ENCODE assay signal across 24 cellular contexts in genomic region chr18:55453186-55453585, GRCh38.
DNase-seq lines count a peak whose midpoint lies in the region; ATAC-seq, FAIRE-seq and TF ChIP-seq lines count a peak whose summit lies in the region.
"Had no signal": no experiment of that assay in that cellular context is flagged by ENCODE, and none has a peak within 500 bp of the region (broad histone marks: within the 10 kb centered on the region; RNA-seq: fewer than 3 reads in every experiment).

No MANE protein-coding gene starts in this region.

- no peaks in the 10 kb centered on the region for H3F3A ChIP-seq in GM23338 (replicated peaks; ENCODE audit: low read depth)

- WGBS in trophoblast cell (ENCODE audit: extremely low coverage, insufficient coverage, insufficient read length) = no CpG with 5 or more reads among the region's 1 CpG

- no peak for DNase-seq in D721Med (ENCODE audit: insufficient read length, low spot score)
- DNase-seq in GM23338 (ENCODE audit: low spot score) = no peak
- no peak for DNase-seq in RWPE1 (ENCODE audit: low spot score)
- no peak for DNase-seq in trophoblast cell
- DNase-seq: CD4-positive, alpha-beta T cell; COR-L47; GF-D8; H7; MM.1S; NCI-H1694 treated with DMSO at 0.1 percent for 48 hours; NCI-H2081; NCI-H226; NCI-H510A; NCI-H69; PC-9; SHP77; T-cell had no signal

- no peak overlapping the region for H2BK120ac ChIP-seq in trophoblast cell (ENCODE audit: insufficient read depth, low read length, poor library complexity)

- TF ChIP-seq CTCF in D721Med (IDR thresholded peaks at IDR 0.05; ENCODE audit: insufficient read depth, missing control alignments) (no peak), GM23338 (conservative IDR thresholded peaks at IDR 0.05; ENCODE audit: low read depth in 2 of 2) (no peak), RWPE1 (conservative IDR thresholded peaks at IDR 0.05; ENCODE audit: low read depth) (no peak)

- no peak overlapping the region for H3K23ac ChIP-seq in trophoblast cell (ENCODE audit: low read length)

- H3K36me3 ChIP-seq in GM23338 (ENCODE audit: insufficient read depth) (no peaks in the 10 kb centered on the region), trophoblast cell (ENCODE audit: control insufficient read depth in 1 of 2, insufficient read depth in 2 of 2, low read length in 2 of 2) (peaks cover 2 to 5% of the 10 kb centered on the region in 2 experiments)

- H3K4me3 Mint-ChIP-seq in GM23338 = no peak overlapping the region
- H3K4me3 Mint-ChIP-seq: CD4-positive, alpha-beta T cell; T-cell had no signal

- H3K79me1 ChIP-seq in trophoblast cell (ENCODE audit: low read length) = no peaks in the 10 kb centered on the region

- CTCF ChIA-PET in RWPE1 (lab: Yijun Ruan, JAX) = interaction anchor here (0.6 kb wide), 1 partner anchor 38 kb away, joined by 5 read pairs; no protein-coding TSS in a partner anchor

- H3K4me1 Mint-ChIP-seq in GM23338 = peaks cover 49% of the 10 kb centered on the region
- H3K4me1 Mint-ChIP-seq: T-cell had no signal

- no peak overlapping the region for H3K9ac ChIP-seq in trophoblast cell (ENCODE audit: low read length)
- H3K9ac ChIP-seq: BLaER1 treated with 17β-estradiol and CSF1 and Interleukin-3, amounts not matched to agents 10 nM and 100 nM had no signal

- H3K27ac Mint-ChIP-seq in GM23338 = peak overlapping the region; percentile 15; the same call in 1 of the 2 replicates
- H3K27ac Mint-ChIP-seq: CD4-positive, alpha-beta T cell; T-cell had no signal

- H2BK12ac ChIP-seq in trophoblast cell (ENCODE audit: low read length) = no peak overlapping the region

- peak; percentile 98 for FAIRE-seq in D721Med (lab: Jason Lieb, UNC)
- FAIRE-seq: A204.1, HTR-8/SVneo, K562 had no signal

- no peaks in the 10 kb centered on the region for H3K9me3 ChIP-seq in trophoblast cell (ENCODE audit: insufficient read depth, low read depth, low read length)

- H3K4me2 ChIP-seq in GM23338 = no peak overlapping the region
- no peak overlapping the region for H3K4me2 ChIP-seq in trophoblast cell (ENCODE audit: low read length)
- H3K4me2 ChIP-seq: BLaER1 treated with 17β-estradiol and CSF1 and Interleukin-3, amounts not matched to agents 10 nM and 100 nM; PC-9 had no signal

- H2AFZ ChIP-seq in GM23338 (no peak overlapping the region), trophoblast cell (ENCODE audit: insufficient read depth, low read length, poor library complexity) (no peak overlapping the region)
- H2AFZ ChIP-seq: PC-9 had no signal

- H4K12ac ChIP-seq in trophoblast cell (ENCODE audit: low read depth, low read length) = no peak overlapping the region

- H3K79me2 ChIP-seq in GM23338 (replicated peaks; ENCODE audit: insufficient read depth) (peaks cover 93% of the 10 kb centered on the region), trophoblast cell (ENCODE audit: control insufficient read depth, insufficient read depth, low read length, poor library complexity) (peaks cover 1% of the 10 kb centered on the region)

- no peaks in the 10 kb centered on the region for H3K27me3 ChIP-seq in GM23338 (ENCODE audit: insufficient read depth)
- no peaks in the 10 kb centered on the region for H3K27me3 ChIP-seq in trophoblast cell (ENCODE audit: insufficient read depth, low read length)
- H3K27me3 ChIP-seq: BLaER1 treated with 17β-estradiol and CSF1 and Interleukin-3, amounts not matched to agents 10 nM and 100 nM had no signal

- H3K9me3 Mint-ChIP-seq in GM23338 = no peaks in the 10 kb centered on the region
- H3K9me3 Mint-ChIP-seq: CD4-positive, alpha-beta T cell; T-cell had no signal

- peak overlapping the region; percentile 64 for H3K4ac ChIP-seq in trophoblast cell (ENCODE audit: low read depth, low read length)

- H2AK5ac ChIP-seq in trophoblast cell (ENCODE audit: low read length) = no peak overlapping the region

- no peaks in the 10 kb centered on the region for H3K9me2 ChIP-seq in GM23338 (ENCODE audit: insufficient read depth)

- H4K8ac ChIP-seq in trophoblast cell (ENCODE audit: low read depth, low read length) = no peak overlapping the region

- H3K4me3 ChIP-seq in GM23338 = no peak overlapping the region
- no peak overlapping the region for H3K4me3 ChIP-seq in trophoblast cell (ENCODE audit: low read depth, low read length)
- H3K4me3 ChIP-seq: BLaER1 treated with 17β-estradiol and CSF1 and Interleukin-3, amounts not matched to agents 10 nM and 100 nM; K562; PC-9 had no signal

- no peak overlapping the region for H4K91ac ChIP-seq in trophoblast cell (ENCODE audit: low read depth, low read length)

- H3K36me3 Mint-ChIP-seq in GM23338 (ENCODE audit: low read depth) = no peaks in the 10 kb centered on the region; the same call in 2 of the 3 replicates
- H3K36me3 Mint-ChIP-seq: T-cell had no signal

- POLR2A ChIA-PET in RWPE1 (lab: Yijun Ruan, JAX; ENCODE audit: low non-redundant PET) = no interaction called here

- peaks cover 9% of the 10 kb centered on the region; the same call in 1 of the 2 replicates for H4K20me1 ChIP-seq in GM23338 (replicated peaks; ENCODE audit: insufficient read depth)

- ATAC-seq in GM23338 (no peak), HG03442 (IDR thresholded peaks at IDR 0.05; ENCODE audit: unreplicated experiment) (no peak), GM18909 (IDR thresholded peaks at IDR 0.05; ENCODE audit: poor library complexity, unreplicated experiment) (no peak)
- ATAC-seq in activated CD4-positive, CD25-positive, alpha-beta regulatory T cell treated with anti-CD3 and anti-CD28 coated beads, Interleukin-2, amount 50 U/mL, for 24 hours = no peak
- ATAC-seq: K562, T-cell had no signal

- no peak overlapping the region for H3K18ac ChIP-seq in trophoblast cell (ENCODE audit: low read length)

- peaks cover 10% of the 10 kb centered on the region; the same call in 1 of the 2 replicates for H3K4me1 ChIP-seq in GM23338 (ENCODE audit: insufficient read depth)
- H3K4me1 ChIP-seq in trophoblast cell (ENCODE audit: control insufficient read depth in 1 of 2, insufficient read depth in 2 of 2, low read length in 2 of 2) = no peaks in the 10 kb centered on the region

- H3K14ac ChIP-seq in trophoblast cell (ENCODE audit: low read length) = no peak overlapping the region

- H3K27me3 Mint-ChIP-seq in GM23338 (ENCODE audit: insufficient read depth, low read depth, poor library complexity) = peaks cover 6% of the 10 kb centered on the region
- H3K27me3 Mint-ChIP-seq: CD4-positive, alpha-beta T cell; T-cell had no signal

- H2BK5ac ChIP-seq in trophoblast cell (ENCODE audit: low read depth, low read length, poor library complexity) = no peak overlapping the region

- H3K27ac ChIP-seq in GM23338 (ENCODE audit: low read depth) (no peak overlapping the region), RWPE1 (peak overlapping the region; percentile 90), trophoblast cell (ENCODE audit: low read depth, low read length) (no peak overlapping the region)
- H3K27ac ChIP-seq: BLaER1 treated with 17β-estradiol and CSF1 and Interleukin-3, amounts not matched to agents 10 nM and 100 nM; PC-9 had no signal

TF ChIP-seq in GM23338, 12 proteins besides CTCF, POLR2A, EP300 and RAD21 (continues in another document):
- TF ChIP-seq, protein P1, sequence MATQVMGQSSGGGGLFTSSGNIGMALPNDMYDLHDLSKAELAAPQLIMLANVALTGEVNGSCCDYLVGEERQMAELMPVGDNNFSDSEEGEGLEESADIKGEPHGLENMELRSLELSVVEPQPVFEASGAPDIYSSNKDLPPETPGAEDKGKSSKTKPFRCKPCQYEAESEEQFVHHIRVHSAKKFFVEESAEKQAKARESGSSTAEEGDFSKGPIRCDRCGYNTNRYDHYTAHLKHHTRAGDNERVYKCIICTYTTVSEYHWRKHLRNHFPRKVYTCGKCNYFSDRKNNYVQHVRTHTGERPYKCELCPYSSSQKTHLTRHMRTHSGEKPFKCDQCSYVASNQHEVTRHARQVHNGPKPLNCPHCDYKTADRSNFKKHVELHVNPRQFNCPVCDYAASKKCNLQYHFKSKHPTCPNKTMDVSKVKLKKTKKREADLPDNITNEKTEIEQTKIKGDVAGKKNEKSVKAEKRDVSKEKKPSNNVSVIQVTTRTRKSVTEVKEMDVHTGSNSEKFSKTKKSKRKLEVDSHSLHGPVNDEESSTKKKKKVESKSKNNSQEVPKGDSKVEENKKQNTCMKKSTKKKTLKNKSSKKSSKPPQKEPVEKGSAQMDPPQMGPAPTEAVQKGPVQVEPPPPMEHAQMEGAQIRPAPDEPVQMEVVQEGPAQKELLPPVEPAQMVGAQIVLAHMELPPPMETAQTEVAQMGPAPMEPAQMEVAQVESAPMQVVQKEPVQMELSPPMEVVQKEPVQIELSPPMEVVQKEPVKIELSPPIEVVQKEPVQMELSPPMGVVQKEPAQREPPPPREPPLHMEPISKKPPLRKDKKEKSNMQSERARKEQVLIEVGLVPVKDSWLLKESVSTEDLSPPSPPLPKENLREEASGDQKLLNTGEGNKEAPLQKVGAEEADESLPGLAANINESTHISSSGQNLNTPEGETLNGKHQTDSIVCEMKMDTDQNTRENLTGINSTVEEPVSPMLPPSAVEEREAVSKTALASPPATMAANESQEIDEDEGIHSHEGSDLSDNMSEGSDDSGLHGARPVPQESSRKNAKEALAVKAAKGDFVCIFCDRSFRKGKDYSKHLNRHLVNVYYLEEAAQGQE (IDR thresholded peaks at IDR 0.05; ENCODE audit: unreplicated experiment) = no peak
- TF ChIP-seq CREB1 (CRISPR knock-in tag; IDR thresholded peaks at IDR 0.05; ENCODE audit: low read depth) = no peak
- TF ChIP-seq EZH2phosphoT487 (IDR thresholded peaks at IDR 0.05; ENCODE audit: unreplicated experiment) = no peak
- TF ChIP-seq JUNB (IDR thresholded peaks at IDR 0.05; ENCODE audit: unreplicated experiment) = no peak
- no peak for TF ChIP-seq ZNF114 (CRISPR knock-in tag; IDR thresholded peaks at IDR 0.05)
- TF ChIP-seq ZNF331 (CRISPR knock-in tag; IDR thresholded peaks at IDR 0.05; ENCODE audit: low read depth) = no peak
- no peak for TF ChIP-seq POLR2AphosphoS5 (IDR thresholded peaks at IDR 0.05; ENCODE audit: low read depth)
